In the genomic region with DNA sequence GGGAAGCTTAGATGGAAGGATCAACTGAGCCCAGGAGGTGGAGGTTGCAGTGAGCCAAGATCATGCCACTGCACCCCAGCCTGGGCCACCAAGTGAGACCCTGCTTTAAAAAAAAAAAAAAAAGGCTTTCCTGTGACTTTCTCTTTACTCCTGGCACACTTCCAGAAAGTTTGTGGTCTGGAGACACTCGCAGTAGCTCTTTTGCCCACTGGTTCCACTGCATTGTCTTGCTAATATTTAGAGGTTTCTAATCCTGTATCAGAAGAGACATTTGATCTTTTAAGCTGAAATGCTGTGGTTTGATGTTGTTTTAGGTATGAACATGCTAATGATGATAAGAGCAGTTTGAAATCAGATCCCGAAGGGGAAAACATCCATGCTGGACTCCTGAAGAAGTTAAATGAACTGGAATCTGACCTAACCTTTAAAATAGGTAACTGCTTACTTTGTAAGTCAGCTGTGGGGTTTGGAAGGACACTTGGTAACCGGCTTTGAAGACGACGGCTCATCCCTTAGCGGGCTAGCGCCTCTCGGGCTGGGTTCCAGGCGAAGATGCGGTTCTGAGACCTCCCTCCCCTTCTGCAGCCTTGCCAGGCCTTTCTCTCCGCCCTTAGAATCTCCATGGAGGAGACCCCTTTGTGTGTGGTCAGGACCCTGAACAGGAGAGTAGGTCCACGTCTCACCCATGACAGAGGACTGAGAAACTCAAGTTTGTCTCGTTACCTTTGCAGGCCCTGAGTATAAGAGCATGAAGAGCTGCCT, we compare ENCODE assay signal across 12 cellular contexts. TPM values are rescaled to one million over a fixed set of nuclear protein-coding genes. Genes with fewer than 3 reads are reported as not detected.
DNase-seq lines count a peak whose midpoint lies in the region; ATAC-seq and TF ChIP-seq lines count a peak whose summit lies in the region.
"Had no signal": no experiment of that assay in that cellular context is flagged by ENCODE, and none has a peak within 500 bp of the region (broad histone marks: within the 10 kb centered on the region; RNA-seq: fewer than 3 reads in every experiment).

No MANE protein-coding gene starts in this region.

- H3K27me3 ChIP-seq in heart right ventricle, result no peaks in the 10 kb centered on the region
- H3K27me3 ChIP-seq in upper lobe of right lung, result no peaks in the 10 kb centered on the region
- no peaks in the 10 kb centered on the region for H3K27me3 ChIP-seq in Karpas-422 (ENCODE audit: low read length)

- H3K9me3 ChIP-seq in heart right ventricle (no peaks in the 10 kb centered on the region), upper lobe of right lung (no peaks in the 10 kb centered on the region), Karpas-422 (ENCODE audit: low read length) (no peaks in the 10 kb centered on the region)

- H3K4me2 ChIP-seq in Karpas-422 (ENCODE audit: low read depth, low read length, poor library complexity, severe bottlenecking), result no peak overlapping the region

- DNase-seq in heart right ventricle (no peak), Right ventricle myocardium superior (no peak), endothelial cell (ENCODE audit: low spot score) (no peak), upper lobe of right lung (peak; percentile 33), Karpas-422 (no peak)
- DNase-seq in activated CD8-positive, alpha-beta memory T cell treated with anti-CD3 and anti-CD28 coated beads, Interleukin-2, amount 10 ng/mL, durations not matched to agents 7 days and 5 days, result no peak
- DNase-seq: activated CD4-positive, alpha-beta T cell treated with anti-CD3 and anti-CD28 coated beads for 48 hours; activated gamma-delta T cell; NCI-H1436; NCI-H774 had no signal

- peaks cover 2% of the 10 kb centered on the region; the same call in 1 of the 2 replicates for H3K79me2 ChIP-seq in Karpas-422 (ENCODE audit: low read length)

- no peak overlapping the region for H3K9ac ChIP-seq in Karpas-422 (ENCODE audit: low read length)

- H3K36me3 ChIP-seq in heart right ventricle (peaks cover 0 to 99% (median 54%) of the 10 kb centered on the region in 9 donors), upper lobe of right lung (peaks cover 95% of the 10 kb centered on the region), Karpas-422 (ENCODE audit: insufficient read depth, low read length) (peaks cover 27% of the 10 kb centered on the region; the same call in 1 of the 2 replicates)

- peak in 1 of 8 donors; percentile 3 for ATAC-seq in heart right ventricle
- no peak for ATAC-seq in Right ventricle myocardium superior (ENCODE audit: poor library complexity)
- ATAC-seq in SK-N-SH treated with all-trans-retinoic acid at 6 μM for 48 hours, result peak; percentile 25
- ATAC-seq in upper lobe of right lung, result no peak
- no peak for ATAC-seq in activated CD8-positive, alpha-beta memory T cell treated with anti-CD3 and anti-CD28 coated beads, Interleukin-2, amount 10 ng/mL, durations not matched to agents 7 days and 5 days
- no peak for ATAC-seq in HG03159 (IDR thresholded peaks at IDR 0.05; ENCODE audit: unreplicated experiment)

- peak overlapping the region; percentile 49 for H3K4me3 Mint-ChIP-seq in endothelial cell (ENCODE audit: unreplicated experiment)
- no peak overlapping the region for H3K4me3 Mint-ChIP-seq in activated CD8-positive, alpha-beta memory T cell treated with anti-CD3 and anti-CD28 coated beads, Interleukin-2, amount 10 ng/mL, durations not matched to agents 7 days and 5 days

- H3K4me3 ChIP-seq in heart right ventricle (no peak overlapping the region), upper lobe of right lung (no peak overlapping the region), Karpas-422 (ENCODE audit: low read length) (no peak overlapping the region)

- H3K9me3 Mint-ChIP-seq in endothelial cell (ENCODE audit: unreplicated experiment), result no peaks in the 10 kb centered on the region
- H3K9me3 Mint-ChIP-seq in activated CD8-positive, alpha-beta memory T cell treated with anti-CD3 and anti-CD28 coated beads, Interleukin-2, amount 10 ng/mL, durations not matched to agents 7 days and 5 days (ENCODE audit: low read depth), result no peaks in the 10 kb centered on the region

- H3K4me1 ChIP-seq in heart right ventricle (peaks cover 13 to 47% (median 27%) of the 10 kb centered on the region in 9 donors), upper lobe of right lung (peaks cover 6% of the 10 kb centered on the region), Karpas-422 (ENCODE audit: low read length) (no peaks in the 10 kb centered on the region)

- 82 to 87% methylated on average over 13 of the region's 13 CpGs for WGBS in heart right ventricle, 2 donors

- no peaks in the 10 kb centered on the region for H3K9me2 ChIP-seq in Karpas-422 (replicated peaks; ENCODE audit: insufficient read depth, low read length)

- peaks cover 12% of the 10 kb centered on the region for H3K27me3 Mint-ChIP-seq in endothelial cell (ENCODE audit: unreplicated experiment)
- no peaks in the 10 kb centered on the region for H3K27me3 Mint-ChIP-seq in activated CD8-positive, alpha-beta memory T cell treated with anti-CD3 and anti-CD28 coated beads, Interleukin-2, amount 10 ng/mL, durations not matched to agents 7 days and 5 days

- CTCF ChIA-PET in activated CD8-positive, alpha-beta memory T cell treated with anti-CD3 and anti-CD28 coated beads, Interleukin-2, amount 10 ng/mL, durations not matched to agents 7 days and 5 days (lab: Charles Lee), result interaction anchor here (1.0 to 1.4 kb wide), 3 partner anchors 12 to 40 kb away, joined by 3 to 7 read pairs (median 3); no protein-coding TSS in a partner anchor

- TF ChIP-seq CTCF in heart right ventricle (IDR thresholded peaks at IDR 0.05) (no peak), endothelial cell (IDR thresholded peaks at IDR 0.05; ENCODE audit: unreplicated experiment) (no peak), upper lobe of right lung (IDR thresholded peaks at IDR 0.05) (no peak)

- peaks cover 62% of the 10 kb centered on the region for H3K36me3 Mint-ChIP-seq in endothelial cell (ENCODE audit: low read depth, unreplicated experiment)
- peaks cover 34% of the 10 kb centered on the region for H3K36me3 Mint-ChIP-seq in activated CD8-positive, alpha-beta memory T cell treated with anti-CD3 and anti-CD28 coated beads, Interleukin-2, amount 10 ng/mL, durations not matched to agents 7 days and 5 days

- no peak overlapping the region for H3K27ac Mint-ChIP-seq in endothelial cell (ENCODE audit: unreplicated experiment)
- no peak overlapping the region for H3K27ac Mint-ChIP-seq in activated CD8-positive, alpha-beta memory T cell treated with anti-CD3 and anti-CD28 coated beads, Interleukin-2, amount 10 ng/mL, durations not matched to agents 7 days and 5 days

- H4K20me1 ChIP-seq in Karpas-422 (ENCODE audit: insufficient read depth, low read depth, low read length), result no peaks in the 10 kb centered on the region

- H3K4me1 Mint-ChIP-seq in endothelial cell (ENCODE audit: unreplicated experiment), result peaks cover 21% of the 10 kb centered on the region
- H3K4me1 Mint-ChIP-seq in activated CD8-positive, alpha-beta memory T cell treated with anti-CD3 and anti-CD28 coated beads, Interleukin-2, amount 10 ng/mL, durations not matched to agents 7 days and 5 days, result peaks cover 14% of the 10 kb centered on the region

- intact Hi-C loops in heart right ventricle (cut with DNase I) (no loop called here), Right ventricle myocardium superior (cut with DNase I) (no loop called here), upper lobe of right lung (cut with DNase I) (no loop called here)

- H3K27ac ChIP-seq in heart right ventricle, result peak overlapping the region in 8 of 10 donors; percentile 10 to 72 (median 51)
- H3K27ac ChIP-seq in upper lobe of right lung, result no peak overlapping the region
- no peak overlapping the region for H3K27ac ChIP-seq in Karpas-422 (ENCODE audit: low read length)

- H2AFZ ChIP-seq in Karpas-422 (ENCODE audit: low read length), result no peak overlapping the region

TF ChIP-seq in SK-N-SH treated with all-trans-retinoic acid at 6 μM for 48 hours, 23 proteins besides CTCF, POLR2A, EP300 and RAD21 (continues in another document):
- TF ChIP-seq TCF4 (CRISPR knock-in tag; IDR thresholded peaks at IDR 0.05; ENCODE audit: borderline replicate concordance), result no peak
- TF ChIP-seq, protein P1, sequence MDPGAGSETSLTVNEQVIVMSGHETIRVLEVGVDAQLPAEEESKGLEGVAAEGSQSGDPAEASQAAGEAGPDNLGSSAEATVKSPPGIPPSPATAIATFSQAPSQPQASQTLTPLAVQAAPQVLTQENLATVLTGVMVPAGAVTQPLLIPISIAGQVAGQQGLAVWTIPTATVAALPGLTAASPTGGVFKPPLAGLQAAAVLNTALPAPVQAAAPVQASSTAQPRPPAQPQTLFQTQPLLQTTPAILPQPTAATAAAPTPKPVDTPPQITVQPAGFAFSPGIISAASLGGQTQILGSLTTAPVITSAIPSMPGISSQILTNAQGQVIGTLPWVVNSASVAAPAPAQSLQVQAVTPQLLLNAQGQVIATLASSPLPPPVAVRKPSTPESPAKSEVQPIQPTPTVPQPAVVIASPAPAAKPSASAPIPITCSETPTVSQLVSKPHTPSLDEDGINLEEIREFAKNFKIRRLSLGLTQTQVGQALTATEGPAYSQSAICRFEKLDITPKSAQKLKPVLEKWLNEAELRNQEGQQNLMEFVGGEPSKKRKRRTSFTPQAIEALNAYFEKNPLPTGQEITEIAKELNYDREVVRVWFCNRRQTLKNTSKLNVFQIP (CRISPR knock-in tag; IDR thresholded peaks at IDR 0.05; ENCODE audit: borderline replicate concordance, low read depth), result no peak

RNA-seq across cellular contexts. Expression of a gene that starts 23.1 kb away (rescaled TPM):
- total RNA-seq in heart right ventricle (10 to 100 TPM; 13.7 to 40.1 (median 20.9) TPM), Right ventricle myocardium superior (23.3 TPM), endothelial cell (ENCODE audit: unreplicated experiment) (86.8 TPM), upper lobe of right lung (38.4 TPM)
- 10 to 100 TPM; 32.4 to 36.1 TPM for polyA plus RNA-seq in heart right ventricle
- 10 to 100 TPM; 44.3 to 44.9 TPM for total RNA-seq in activated CD8-positive, alpha-beta memory T cell treated with anti-CD3 and anti-CD28 coated beads, Interleukin-2, amount 10 ng/mL, durations not matched to agents 7 days and 5 days
- total RNA-seq in Karpas-422 (2014; rRNA removed; shearing (Covaris generic); ENCODE audit: low replicate concordance), result 16.0 and 18.4 TPM in 2 replicates

RNA-seq across cellular contexts. Expression of a gene that starts 57.9 kb away (rescaled TPM):
- total RNA-seq in heart right ventricle, result 10 to 100 TPM; 63.9 to 88.5 (median 72.0) TPM
- 10 to 100 TPM; 24.9 to 41.0 TPM for polyA plus RNA-seq in heart right ventricle
- total RNA-seq in Right ventricle myocardium superior, result 72.6 TPM
- 54.8 TPM for total RNA-seq in endothelial cell (ENCODE audit: unreplicated experiment)
- 100 TPM for total RNA-seq in upper lobe of right lung
- 10 to 100 TPM; 47.0 to 58.7 TPM for total RNA-seq in activated CD8-positive, alpha-beta memory T cell treated with anti-CD3 and anti-CD28 coated beads, Interleukin-2, amount 10 ng/mL, durations not matched to agents 7 days and 5 days
- 58.4 and 77.6 TPM in 2 replicates for total RNA-seq in Karpas-422 (2014; rRNA removed; shearing (Covaris generic); ENCODE audit: low replicate concordance)

Comparison
In these comparisons a context has a peak if more than half of its experiments do, and no peak if none do; other contexts are left out.
1. H3K27ac ChIP-seq: peak in heart right ventricle (8 of 10); none in upper lobe of right lung (single experiment) and Karpas-422 (single experiment).